ENCODE assay signal across 1 cellular context in genomic region chr7:152675761-152676636, GRCh38.
TF ChIP-seq lines count a peak whose summit lies in the region.

TSS of gene XRCC2 (minus strand) at chr7:152676141. CDS start at chr7:152676079, 62 bp downstream.

TF ChIP-seq in IMR-90, 13 proteins besides CTCF, POLR2A, EP300 and RAD21 (continued from another document):
- no peak for TF ChIP-seq CHD1 (IDR thresholded peaks at IDR 0.05; ENCODE audit: low read depth, low read length)
- TF ChIP-seq CEBPB (IDR thresholded peaks at IDR 0.05; ENCODE audit: low read depth, low read length): no peak
- TF ChIP-seq MXI1 (IDR thresholded peaks at IDR 0.05; ENCODE audit: borderline replicate concordance, low read depth, low read length): peak; percentile 98
